Comparison of ENCODE assay signal across 8 cellular contexts in the genomic region with DNA sequence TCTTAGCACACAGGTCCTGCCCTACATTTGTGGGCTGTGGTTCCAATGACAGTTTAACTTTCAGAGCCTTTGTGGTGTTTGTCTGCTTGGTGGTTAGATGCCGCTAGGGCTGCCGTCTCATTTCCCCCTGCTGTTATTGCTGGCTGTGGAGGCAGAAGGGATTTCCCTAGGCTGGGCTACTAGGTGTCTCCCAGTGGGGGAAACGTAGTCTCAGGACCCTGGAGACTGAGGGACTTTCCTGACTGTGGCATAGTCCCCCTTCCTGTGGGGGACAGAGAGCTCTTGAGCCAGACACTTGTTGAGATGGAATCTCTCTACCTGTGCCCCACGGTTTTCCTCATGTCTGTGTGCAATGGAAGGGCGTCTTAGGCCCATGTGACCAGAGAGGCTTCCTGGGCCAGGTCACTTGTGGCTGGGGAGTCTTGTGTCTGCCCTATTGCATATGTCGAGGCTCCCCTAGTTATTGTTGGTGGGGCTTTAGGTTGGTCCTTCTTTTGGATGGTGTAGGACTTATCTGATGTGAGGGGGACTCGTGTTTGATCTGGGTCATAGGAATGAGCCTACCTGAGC.
DNase-seq lines count a peak whose midpoint lies in the region; ATAC-seq lines count a peak whose summit lies in the region.

No MANE protein-coding gene starts in this region.

- DNase-seq in activated CD4-positive, alpha-beta T cell treated with anti-CD3 and anti-CD28 coated beads for 1 hour: peak; percentile 14
- DNase-seq in left ventricle myocardium superior (no peak), C1 segment of cervical spinal cord (lab: John Stamatoyannopoulos, UW) (no peak), hippocampal formation (lab: John Stamatoyannopoulos, UW) (no peak), GM23248 (no peak)
- peak; percentile 67 for DNase-seq in stimulated activated naive CD8-positive, alpha-beta T cell treated with anti-CD3 and anti-CD28 coated beads, Interleukin-15, Interleukin-2, amounts not matched to agents 100 U/mL and 50 U/mL, for 24 hours

- H3K9ac ChIP-seq in GM23248: no peak overlapping the region

- H3K27me3 ChIP-seq in GM23248 (replicated peaks; ENCODE audit: insufficient read depth): no peaks in the 10 kb centered on the region

- H3F3A ChIP-seq in GM23248 (ENCODE audit: insufficient read depth): no peaks in the 10 kb centered on the region

- H3K9me2 ChIP-seq in GM23248 (ENCODE audit: insufficient read depth): no peaks in the 10 kb centered on the region

- H3K9me3 ChIP-seq in GM23248 (ENCODE audit: low read depth): no peaks in the 10 kb centered on the region

- WGBS in GM23248 (ENCODE audit: low coverage in 1 of 2, low lambda C conversion rate in 2 of 2, missing lambda C conversion rate in 2 of 2), 2 experiments: 90 to 95% methylated on average over 7 of the region's 7 CpGs

- in situ Hi-C loops in GM23248 (cut with MboI): no loop called here

- H4K20me1 ChIP-seq in GM23248 (ENCODE audit: insufficient read depth): peaks cover 4% of the 10 kb centered on the region; the same call in 1 of the 2 replicates

- H3K4me1 ChIP-seq in GM23248 (ENCODE audit: insufficient read depth): no peaks in the 10 kb centered on the region

- H3K79me2 ChIP-seq in GM23248 (ENCODE audit: insufficient read depth): peaks cover 98% of the 10 kb centered on the region

- H3K27ac ChIP-seq in GM23248: no peak overlapping the region

- H3K4me2 ChIP-seq in GM23248 (ENCODE audit: unreplicated experiment): no peak overlapping the region

- ATAC-seq in GM19324 (IDR thresholded peaks at IDR 0.05; ENCODE audit: low FRiP score, unreplicated experiment): peak; percentile 95
- ATAC-seq in HG03097 (IDR thresholded peaks at IDR 0.05; ENCODE audit: low FRiP score, unreplicated experiment): peak; percentile 97
- peak; percentile 18 for ATAC-seq in left ventricle myocardium superior
- peak; percentile 99 for ATAC-seq in stimulated activated naive CD8-positive, alpha-beta T cell treated with anti-CD3 and anti-CD28 coated beads, Interleukin-15, Interleukin-2, amounts not matched to agents 100 U/mL and 50 U/mL, for 24 hours

- H3K4me3 ChIP-seq in GM23248: no peak overlapping the region

- no peak overlapping the region for H2AFZ ChIP-seq in GM23248

- no peaks in the 10 kb centered on the region for H3K36me3 ChIP-seq in GM23248 (ENCODE audit: low read depth)

- intact Hi-C loops in left ventricle myocardium superior (cut with micrococcal nuclease): no loop called here

Comparison
In these comparisons a context has a peak if more than half of its experiments do, and no peak if none do; other contexts are left out.
1. ATAC-seq: peak in every context shown above with its lines; median percentile 99 in stimulated activated naive CD8-positive, alpha-beta T cell treated with anti-CD3 and anti-CD28 coated beads, Interleukin-15, Interleukin-2, amounts not matched to agents 100 U/mL and 50 U/mL, for 24 hours; 97 in HG03097; 95 in GM19324; 18 in left ventricle myocardium superior.
2. DNase-seq: peak in activated CD4-positive, alpha-beta T cell treated with anti-CD3 and anti-CD28 coated beads for 1 hour (single experiment) and stimulated activated naive CD8-positive, alpha-beta T cell treated with anti-CD3 and anti-CD28 coated beads, Interleukin-15, Interleukin-2, amounts not matched to agents 100 U/mL and 50 U/mL, for 24 hours (single experiment); none in left ventricle myocardium superior (single experiment), C1 segment of cervical spinal cord (0 of 14), hippocampal formation (0 of 2) and GM23248 (single experiment).